ENCODE assay signal across 8 cellular contexts in the genomic region with DNA sequence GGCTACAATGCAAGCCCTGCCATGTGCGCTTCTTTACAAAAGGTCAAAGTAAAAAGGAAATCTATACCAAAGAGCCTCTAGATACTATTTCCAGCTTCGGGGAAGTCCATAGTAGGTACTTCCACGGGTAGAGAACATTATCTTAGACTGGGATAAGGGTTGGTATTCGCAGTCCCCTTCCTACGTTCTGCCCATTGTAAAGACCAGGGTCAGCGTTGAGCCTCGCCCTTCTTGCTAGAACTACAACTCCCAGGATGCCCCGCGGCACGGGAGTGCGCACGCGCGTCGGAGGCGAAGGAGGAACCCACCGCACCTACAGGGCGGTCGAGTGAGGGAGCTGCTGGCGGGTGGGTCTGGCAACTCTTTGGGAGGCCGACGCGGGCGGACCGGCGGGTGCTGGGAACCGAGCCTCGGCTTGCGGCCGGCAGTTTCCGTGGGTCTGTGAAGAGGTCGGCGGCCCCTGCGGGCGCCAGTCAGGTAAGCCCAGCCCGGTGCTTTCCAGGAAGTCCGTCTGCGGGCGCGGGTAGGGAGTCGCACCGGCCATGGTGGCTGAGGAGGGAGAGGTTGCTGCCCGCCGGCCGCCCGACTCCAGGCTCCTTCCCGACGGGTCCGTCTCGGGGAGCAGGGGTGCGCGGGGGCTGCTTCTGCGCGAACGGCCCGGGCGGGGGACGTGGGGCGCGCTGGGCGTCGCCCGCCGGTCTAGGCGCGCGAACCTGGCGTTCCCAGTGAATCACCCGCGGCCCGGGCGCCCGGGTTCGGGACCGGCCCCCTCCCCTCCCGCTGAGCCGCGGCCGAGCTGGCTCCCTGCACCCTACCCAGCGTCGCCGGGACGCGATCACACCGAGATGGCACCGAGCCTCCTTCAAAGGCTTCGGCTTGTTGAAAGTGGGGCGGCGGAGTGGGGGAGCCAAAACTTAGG.
A peak's percentile ranks its signal among the peaks of the same experiment; 100 is the strongest.
DNase-seq lines count a peak whose midpoint lies in the region; ATAC-seq and TF ChIP-seq lines count a peak whose summit lies in the region.

A gene (plus strand): TSS at position 294 of the 919 bp plus-strand sequence. CDS start 33,232 bp downstream, outside the sequence.

- peak; percentile 26 for DNase-seq in AG04449 (ENCODE audit: low read depth, low spot score)
- peak; percentile 66 for DNase-seq in NCI-H2227 treated with DMSO at 0.1 percent for 48 hours (lab: John Stamatoyannopoulos, UW)
- peak; percentile 91 for DNase-seq in cerebellar cortex (ENCODE audit: low spot score)
- DNase-seq in iris pigment epithelial cell (ENCODE audit: low read depth) = peak; percentile 86
- DNase-seq in stimulated activated CD4-positive, alpha-beta T cell treated with anti-CD3 and anti-CD28 coated beads, Interleukin-12 subunit alpha, Interleukin-12 subunit beta, amount 100 ng/mL, for 24 hours (ENCODE audit: low read depth in 2 of 2) = peak; percentile 84 to 87

- TF ChIP-seq CTCF in AG04449 (IDR thresholded peaks at IDR 0.05; ENCODE audit: insufficient read depth, low read length, missing control alignments) = no peak

- ATAC-seq in GM18870 (IDR thresholded peaks at IDR 0.05; ENCODE audit: unreplicated experiment) (peak; percentile 76), HG03108 (IDR thresholded peaks at IDR 0.05; ENCODE audit: unreplicated experiment) (peak; percentile 84)
- peak; percentile 80 to 81 for ATAC-seq in activated CD4-positive, CD25-positive, alpha-beta regulatory T cell treated with anti-CD3 and anti-CD28 coated beads, Interleukin-2, amount 50 U/mL, for 24 hours

- H3K4me3 ChIP-seq in AG04449 (ENCODE audit: low read depth, low read length) = peak within 1 kb of the TSS; percentile 85

- POLR2A ChIA-PET in AG04449 (lab: Yijun Ruan, JAX) = interaction anchor here (0.5 to 1.5 kb wide), 3 partner anchors 9 to 105 kb away, joined by 3 to 5 read pairs (median 4); no protein-coding TSS in a partner anchor

- CTCF ChIA-PET in AG04449 (lab: Yijun Ruan, JAX) = interaction anchor here (0.9 to 2.7 kb wide), 6 partner anchors 11 to 398 kb away, joined by 3 to 9 read pairs (median 3); no protein-coding TSS in a partner anchor

Comparison
In these comparisons a context has a peak if more than half of its experiments do, and no peak if none do; other contexts are left out.
1. Peak in every context shown above with its lines: DNase-seq, ATAC-seq and H3K4me3 ChIP-seq.
2. DNase-seq: peak in every context shown above with its lines; median percentile 91 in cerebellar cortex; 86 in iris pigment epithelial cell; 86 in stimulated activated CD4-positive, alpha-beta T cell treated with anti-CD3 and anti-CD28 coated beads, Interleukin-12 subunit alpha, Interleukin-12 subunit beta, amount 100 ng/mL, for 24 hours; 66 in NCI-H2227 treated with DMSO at 0.1 percent for 48 hours; 26 in AG04449.